22 cellular contexts compared by ENCODE assay signal in the genomic region with DNA sequence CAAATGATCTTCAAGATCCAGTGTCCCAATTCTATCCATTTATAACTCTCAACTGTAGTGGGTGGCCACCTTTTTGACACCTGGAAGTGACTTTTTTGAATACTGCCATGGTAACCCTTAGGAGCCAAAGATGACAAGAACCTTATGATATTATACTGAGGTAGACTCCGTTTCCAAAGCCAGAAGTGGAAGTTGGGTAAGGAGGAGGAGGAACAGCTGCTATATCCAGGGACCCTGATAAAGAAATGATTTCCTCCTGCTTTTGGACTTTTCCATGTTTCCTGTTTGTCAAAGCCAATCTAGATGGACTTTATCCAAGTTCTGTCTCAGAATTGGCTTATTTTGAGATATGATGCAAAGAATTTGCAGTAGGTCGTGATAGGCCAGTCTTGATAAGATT. TPM values are rescaled to one million over a fixed set of nuclear protein-coding genes. Genes with fewer than 3 reads are reported as not detected.
A peak's percentile ranks its signal among the peaks of the same experiment; 100 is the strongest.
DNase-seq lines count a peak whose midpoint lies in the region; ATAC-seq and TF ChIP-seq lines count a peak whose summit lies in the region.
"Had no signal": no experiment of that assay in that cellular context is flagged by ENCODE, and none has a peak within 500 bp of the region (broad histone marks: within the 10 kb centered on the region; RNA-seq: fewer than 3 reads in every experiment).

No MANE protein-coding gene starts in this region.

- H3K23ac ChIP-seq in mesendoderm (ENCODE audit: low read length), result no peak overlapping the region

- no peak overlapping the region for H2BK120ac ChIP-seq in mesendoderm (ENCODE audit: low read depth, low read length)

- no peaks in the 10 kb centered on the region for H3F3A ChIP-seq in DOHH2 (ENCODE audit: control insufficient read depth, insufficient read depth)

- H3K4me3 ChIP-seq in right atrium auricular region (no peak overlapping the region), DOHH2 (ENCODE audit: low read length) (no peak overlapping the region), dorsolateral prefrontal cortex (no peak overlapping the region), mesendoderm (ENCODE audit: low read length) (no peak overlapping the region)
- H3K4me3 ChIP-seq: BLaER1, GM12878, GM23338 had no signal

- H3K56ac ChIP-seq in mesendoderm (ENCODE audit: low read length), result no peak overlapping the region

- no peak for TF ChIP-seq CTCF in right atrium auricular region (IDR thresholded peaks at IDR 0.05)
- TF ChIP-seq CTCF in DOHH2 (IDR thresholded peaks at IDR 0.05; ENCODE audit: low read depth, low read length, poor library complexity, severe bottlenecking), result no peak
- no peak for TF ChIP-seq CTCF in dorsolateral prefrontal cortex (IDR thresholded peaks at IDR 0.05 in 54 of 56, conservative IDR thresholded peaks at IDR 0.05 in 2 of 56; ENCODE audit: low read depth in 1 of 56, partially characterized antibody in 56 of 56)

- intact Hi-C loops in Right ventricle myocardium inferior (cut with DNase I) (no loop called here), left ventricle myocardium superior (cut with micrococcal nuclease) (no loop called here), dorsolateral prefrontal cortex (cut with DNase I) (no loop called here)

- no peak overlapping the region for H3K4ac ChIP-seq in mesendoderm (ENCODE audit: low read depth, low read length)

- H3K27ac ChIP-seq in right atrium auricular region (no peak overlapping the region), DOHH2 (ENCODE audit: low read depth, low read length) (no peak overlapping the region), dorsolateral prefrontal cortex (peak overlapping the region in 6 of 59 donors; percentile 10 to 52 (median 14)), mesendoderm (ENCODE audit: low read depth, low read length) (no peak overlapping the region)
- H3K27ac ChIP-seq: 22Rv1, BLaER1, C4-2B had no signal

- H3K79me2 ChIP-seq in DOHH2 (ENCODE audit: control insufficient read depth, low read length) (peaks cover 98% of the 10 kb centered on the region), mesendoderm (ENCODE audit: control insufficient read depth, insufficient read depth, low read length) (no peaks in the 10 kb centered on the region)

- H3K9me2 ChIP-seq in DOHH2 (replicated peaks; ENCODE audit: control insufficient read depth, low read length), result no peaks in the 10 kb centered on the region

- H3K36me3 ChIP-seq in right atrium auricular region (no peaks in the 10 kb centered on the region), DOHH2 (ENCODE audit: control insufficient read depth, low read length) (peaks cover 52% of the 10 kb centered on the region), mesendoderm (ENCODE audit: control insufficient read depth, insufficient read depth, low read length) (no peaks in the 10 kb centered on the region)
- H3K36me3 ChIP-seq: BLaER1 had no signal

- H3K4me2 ChIP-seq in DOHH2 (ENCODE audit: low read length) (0 out of 2 replicates have a peak overlapping the region, but pooled peaks have one; percentile 43), mesendoderm (ENCODE audit: low read length) (no peak overlapping the region)
- H3K4me2 ChIP-seq: BLaER1, GM23338 had no signal

- H4K8ac ChIP-seq in mesendoderm (ENCODE audit: low read depth, low read length), result no peak overlapping the region

- H3K18ac ChIP-seq in mesendoderm (ENCODE audit: low read length), result no peak overlapping the region

- no peak overlapping the region for H2BK5ac ChIP-seq in mesendoderm (ENCODE audit: low read length)

- H4K20me1 ChIP-seq in DOHH2 (ENCODE audit: control insufficient read depth, insufficient read depth, low read depth, low read length), result no peaks in the 10 kb centered on the region
- H4K20me1 ChIP-seq: BLaER1 had no signal

- no peak overlapping the region for H4K5ac ChIP-seq in mesendoderm (ENCODE audit: low read length)

- H3K27me3 ChIP-seq in right atrium auricular region (no peaks in the 10 kb centered on the region), DOHH2 (ENCODE audit: control insufficient read depth, low read length) (no peaks in the 10 kb centered on the region), dorsolateral prefrontal cortex (no peaks in the 10 kb centered on the region), mesendoderm (ENCODE audit: insufficient read depth, low read length, poor library complexity) (no peaks in the 10 kb centered on the region)
- H3K27me3 ChIP-seq: BLaER1 had no signal

- no peak overlapping the region for H2BK15ac ChIP-seq in mesendoderm (replicated peaks; ENCODE audit: low read depth)

- H3K79me1 ChIP-seq in mesendoderm (ENCODE audit: low read length), result no peaks in the 10 kb centered on the region

- peak; percentile 58 for ATAC-seq in Right ventricle myocardium inferior
- ATAC-seq in left ventricle myocardium superior, result peak; percentile 74
- ATAC-seq: CD8-positive, alpha-beta T cell; GM12878; GM23338 had no signal

- H3K4me1 ChIP-seq in right atrium auricular region (no peaks in the 10 kb centered on the region), DOHH2 (ENCODE audit: control insufficient read depth, low read length) (peaks cover 32% of the 10 kb centered on the region), mesendoderm (ENCODE audit: control insufficient read depth, low read depth, low read length) (no peaks in the 10 kb centered on the region)
- H3K4me1 ChIP-seq: BLaER1, Caco-2 had no signal

- no peak overlapping the region for H3K9ac ChIP-seq in mesendoderm (ENCODE audit: low read length)
- H3K9ac ChIP-seq: BLaER1 had no signal

- no CpG with 5 or more reads among the region's 2 CpGs for WGBS in mesendoderm (ENCODE audit: extremely low coverage, insufficient coverage, low lambda C conversion rate)

- H2AK5ac ChIP-seq in mesendoderm (ENCODE audit: low read length), result no peak overlapping the region

- DNase-seq in Right ventricle myocardium inferior (ENCODE audit: missing footprints) (no peak), right atrium auricular region (ENCODE audit: low spot score) (no peak), cerebellar cortex (ENCODE audit: low spot score) (peak; percentile 20), left ventricle myocardium superior (no peak), mesenteric fat pad (ENCODE audit: low spot score) (no peak), dorsolateral prefrontal cortex (no peak), mesendoderm (no peak)
- DNase-seq: Caco-2; CD4-positive, CD25-positive, alpha-beta regulatory T cell; CD8-positive, alpha-beta T cell; DMS153; DND-41; EL; GDM1; H9; HFFc6 had no signal

- H3K9me3 ChIP-seq in right atrium auricular region (no peaks in the 10 kb centered on the region), DOHH2 (ENCODE audit: control insufficient read depth, insufficient read depth, low read length) (no peaks in the 10 kb centered on the region)
- H3K9me3 ChIP-seq: BLaER1, Caco-2 had no signal

RNA-seq across cellular contexts. Expression of a gene that starts 14.3 kb away (rescaled TPM):
- total RNA-seq in Right ventricle myocardium inferior, result 0.62 TPM
- 1 to 10 TPM in 1 of 2 donors, under 1 TPM in 1; 0.44 to 1.3 TPM for total RNA-seq in right atrium auricular region
- total RNA-seq in left ventricle myocardium superior, result 0.42 TPM
- total RNA-seq in mesenteric fat pad, result 1.3 TPM
- 100 to 1,000 TPM; 145 to 347 (median 241) TPM for total RNA-seq in dorsolateral prefrontal cortex
- 0.59 TPM for polyA plus RNA-seq in mesendoderm (2013, experiment 1 of 2)
- polyA plus RNA-seq in mesendoderm (2013, experiment 2 of 2), result 0.56 TPM

Comparison
In these comparisons a context has a peak if more than half of its experiments do, and no peak if none do; other contexts are left out.
1. RNA of a gene that starts 14.3 kb away (total RNA-seq): 145 to 347 TPM in dorsolateral prefrontal cortex; 0.44 to 1.3 TPM in right atrium auricular region, 1.3 TPM in mesenteric fat pad (single experiment), 0.62 TPM in Right ventricle myocardium inferior (single experiment) and 0.42 TPM in left ventricle myocardium superior (single experiment); every median in the first group is over 10 times any median in the second.